Comparison of ENCODE assay signal across 14 cellular contexts in genomic region chr6:105209950-105210706, GRCh38. TPM values are rescaled to one million over a fixed set of nuclear protein-coding genes. Genes with fewer than 3 reads are reported as not detected.
DNase-seq lines count a peak whose midpoint lies in the region; ATAC-seq, FAIRE-seq and TF ChIP-seq lines count a peak whose summit lies in the region.
"Had no signal": no experiment of that assay in that cellular context is flagged by ENCODE, and none has a peak within 500 bp of the region (broad histone marks: within the 10 kb centered on the region; RNA-seq: fewer than 3 reads in every experiment).

No MANE protein-coding gene starts in this region.

- no peak for TF ChIP-seq POLR2A in NB4 (IDR thresholded peaks at IDR 0.05; ENCODE audit: extremely low read depth, insufficient read length)

- DNase-seq in ELR (ENCODE audit: low read depth) (peak; percentile 96), NB4 (ENCODE audit: low read depth) (peak; percentile 82), choroid plexus epithelial cell (ENCODE audit: low read depth) (peak; percentile 65), neural crest cell (ENCODE audit: low read depth, low spot score) (no peak), frontal cortex (ENCODE audit: low spot score in 2 of 2) (no peak), omental fat pad (ENCODE audit: low spot score) (no peak), COLO668 (lab: John Stamatoyannopoulos, UW; ENCODE audit: unreplicated experiment) (no peak)
- DNase-seq: activated CD4-positive, alpha-beta T cell treated with anti-CD3 and anti-CD28 coated beads for 1 hour; adrenal gland; DMS79 treated with DMSO at 0.1 percent for 48 hours; heart right ventricle; KBM-7 had no signal

- H3K36me3 Mint-ChIP-seq in neural crest cell (ENCODE audit: low read depth) = no peaks in the 10 kb centered on the region
- H3K36me3 Mint-ChIP-seq: natural killer cell treated with Interleukin-12 subunit alpha and Interleukin-12 subunit beta and Interleukin-15 and Interleukin-18, amount 100 ng/mL, for 72 hours had no signal

- no peak for ATAC-seq in omental fat pad (ENCODE audit: low FRiP score)
- no peak for ATAC-seq in HG03045 (IDR thresholded peaks at IDR 0.05; ENCODE audit: unreplicated experiment)

- H3K4me3 Mint-ChIP-seq in neural crest cell = no peak overlapping the region
- H3K4me3 Mint-ChIP-seq: natural killer cell treated with Interleukin-12 subunit alpha and Interleukin-12 subunit beta and Interleukin-15 and Interleukin-18, amount 100 ng/mL, for 72 hours had no signal

- FAIRE-seq in frontal cortex (lab: Jason Lieb, UNC) = no peak

- H3K4me1 Mint-ChIP-seq in neural crest cell = peaks cover 21% of the 10 kb centered on the region

- H3K9me3 Mint-ChIP-seq in neural crest cell = peaks cover 3% of the 10 kb centered on the region
- H3K9me3 Mint-ChIP-seq: natural killer cell treated with Interleukin-12 subunit alpha and Interleukin-12 subunit beta and Interleukin-15 and Interleukin-18, amount 100 ng/mL, for 72 hours had no signal

- H3K27me3 Mint-ChIP-seq in neural crest cell (ENCODE audit: low read depth) = no peaks in the 10 kb centered on the region

- peak overlapping the region; percentile 65 for H3K27ac Mint-ChIP-seq in neural crest cell (ENCODE audit: unreplicated experiment)

- no peak for TF ChIP-seq CTCF in NB4 (IDR thresholded peaks at IDR 0.05; ENCODE audit: low read depth, low read length)
- no peak for TF ChIP-seq CTCF in choroid plexus epithelial cell (conservative IDR thresholded peaks at IDR 0.05; ENCODE audit: low read depth, low read length)
- no peak for TF ChIP-seq CTCF in neural crest cell (conservative IDR thresholded peaks at IDR 0.05)
- TF ChIP-seq CTCF in omental fat pad (IDR thresholded peaks at IDR 0.05) = no peak

- H3K4me3 ChIP-seq in NB4 (ENCODE audit: low read depth, low read length) (no peak overlapping the region), choroid plexus epithelial cell (ENCODE audit: low read depth, low read length) (no peak overlapping the region)
- H3K4me3 ChIP-seq: adrenal gland, heart right ventricle had no signal

RNA-seq across cellular contexts. Expression of gene POPDC3, which starts 30.3 kb away (rescaled TPM):
- total RNA-seq in neural crest cell (0.77 and 0.86 TPM in 2 replicates), frontal cortex (5.3 TPM), omental fat pad (1 to 10 TPM in 1 of 4 donors, under 1 TPM in 1, not detected in 2; 0.46 to 3.0 TPM)
- total RNA-seq: natural killer cell treated with Interleukin-12 subunit alpha and Interleukin-12 subunit beta and Interleukin-15 and Interleukin-18, amount 100 ng/mL, for 72 hours had no signal

Comparison
In these comparisons a context has a peak if more than half of its experiments do, and no peak if none do; other contexts are left out.
1. DNase-seq: peak in ELR (single experiment), NB4 (single experiment) and choroid plexus epithelial cell (single experiment); none in neural crest cell (single experiment), frontal cortex (0 of 2), omental fat pad (single experiment) and COLO668 (single experiment).